ENCODE assay signal across 1 cellular context in genomic region chr2:121736462-121737336, GRCh38.
TF ChIP-seq lines count a peak whose summit lies in the region.

TSS of gene NIFK (minus strand) at chr2:121736875. CDS start at chr2:121736850, 25 bp downstream.

TF ChIP-seq in GM12878, 131 proteins besides CTCF, POLR2A, EP300 and RAD21 (continued from another document):
- TF ChIP-seq ZNF687 (IDR thresholded peaks at IDR 0.05): peak; percentile 52
- TF ChIP-seq HCFC1 (IDR thresholded peaks at IDR 0.05; ENCODE audit: low read length): peak; percentile 41; the same call in 1 of the 2 replicates
- TF ChIP-seq BMI1 (IDR thresholded peaks at IDR 0.05; ENCODE audit: borderline replicate concordance): no peak
- TF ChIP-seq TBL1XR1 (IDR thresholded peaks at IDR 0.05; ENCODE audit: low read depth, low read length): no peak
- peak; percentile 95; the same call in 1 of the 2 replicates for TF ChIP-seq ZBED1 (IDR thresholded peaks at IDR 0.05; ENCODE audit: borderline replicate concordance)
- no peak for TF ChIP-seq PAX5 (IDR thresholded peaks at IDR 0.05; ENCODE audit: borderline replicate concordance, low read depth, low read length)
- peak; percentile 45; the same call in 1 of the 2 replicates for TF ChIP-seq RUNX3 (IDR thresholded peaks at IDR 0.05; ENCODE audit: low read length)
- peak; percentile 83 for TF ChIP-seq SIN3A (IDR thresholded peaks at IDR 0.05; ENCODE audit: low read depth, low read length)
- peak in 1 of 2 experiments; percentile 45; a peak in 1 of 3 replicates for TF ChIP-seq EGR1 (IDR thresholded peaks at IDR 0.05; ENCODE audit: borderline replicate concordance in 1 of 2, low read depth in 2 of 2, low read length in 2 of 2)
- peak; percentile 85 for TF ChIP-seq MYC (IDR thresholded peaks at IDR 0.05; ENCODE audit: insufficient read depth, insufficient read length, insufficient replicate concordance, low read length, severe bottlenecking)
- TF ChIP-seq LARP7 (IDR thresholded peaks at IDR 0.05): peak; percentile 37; the same call in 1 of the 2 replicates
- peak; percentile 4 for TF ChIP-seq USF1 (IDR thresholded peaks at IDR 0.05; ENCODE audit: borderline replicate concordance, extremely low read length, insufficient read depth, low read depth, low read length)
- no peak for TF ChIP-seq ZNF592 (IDR thresholded peaks at IDR 0.05)
- peak; percentile 69 for TF ChIP-seq E4F1 (IDR thresholded peaks at IDR 0.05; ENCODE audit: borderline replicate concordance, partially characterized antibody)
- peak; percentile 97 for TF ChIP-seq MXI1 (IDR thresholded peaks at IDR 0.05; ENCODE audit: low read depth, low read length)
- 0 out of 2 replicates have a peak, but pooled peaks have one; percentile 17 for TF ChIP-seq TARDBP (IDR thresholded peaks at IDR 0.05; ENCODE audit: borderline replicate concordance)
- no peak for TF ChIP-seq ZBTB33 (IDR thresholded peaks at IDR 0.05)
- TF ChIP-seq CHD1 (IDR thresholded peaks at IDR 0.05; ENCODE audit: low read depth, low read length): no peak
- TF ChIP-seq GABPA (IDR thresholded peaks at IDR 0.05; ENCODE audit: low read depth): peak; percentile 86
- TF ChIP-seq NKRF (conservative IDR thresholded peaks at IDR 0.05): peak; percentile 90
- TF ChIP-seq POLR2AphosphoS5 (IDR thresholded peaks at IDR 0.05; ENCODE audit: low read length): peak; percentile 88
- TF ChIP-seq STAT3 (IDR thresholded peaks at IDR 0.05; ENCODE audit: low read depth, low read length): no peak
- no peak for TF ChIP-seq DPF2 (IDR thresholded peaks at IDR 0.05)
- no peak for TF ChIP-seq IRF5 (IDR thresholded peaks at IDR 0.05; ENCODE audit: borderline replicate concordance)
- no peak for TF ChIP-seq MEF2A (IDR thresholded peaks at IDR 0.05; ENCODE audit: insufficient read depth, low read depth, low read length)
- no peak for TF ChIP-seq RCOR1 (conservative IDR thresholded peaks at IDR 0.05; ENCODE audit: low read depth, low read length)
- TF ChIP-seq MEF2B (IDR thresholded peaks at IDR 0.05; ENCODE audit: partially characterized antibody, poor library complexity, severe bottlenecking): no peak
- TF ChIP-seq BHLHE40 (IDR thresholded peaks at IDR 0.05; ENCODE audit: borderline replicate concordance in 1 of 2, low read depth in 2 of 2, low read length in 1 of 2): peak; percentile 57 to 75; a peak in 3 of 4 replicates
- TF ChIP-seq ATF7 (IDR thresholded peaks at IDR 0.05; ENCODE audit: low read depth): no peak
- TF ChIP-seq GATAD2B (conservative IDR thresholded peaks at IDR 0.05; ENCODE audit: low read depth): no peak; the same call in 1 of the 2 replicates
- no peak for TF ChIP-seq CBX3 (IDR thresholded peaks at IDR 0.05; ENCODE audit: borderline replicate concordance, low read depth)
- 0 out of 2 replicates have a peak, but pooled peaks have one; percentile 11 for TF ChIP-seq ELK1 (IDR thresholded peaks at IDR 0.05; ENCODE audit: low read depth, low read length)
- peak; percentile 29; the same call in 1 of the 2 replicates for TF ChIP-seq MLLT1 (IDR thresholded peaks at IDR 0.05)
- TF ChIP-seq CREM (IDR thresholded peaks at IDR 0.05; ENCODE audit: low read depth): peak; percentile 85
TF ChIP-seq in GM12878: peak in this region for 41.
